Comparison of ENCODE assay signal across 1 cellular context in the genomic region with DNA sequence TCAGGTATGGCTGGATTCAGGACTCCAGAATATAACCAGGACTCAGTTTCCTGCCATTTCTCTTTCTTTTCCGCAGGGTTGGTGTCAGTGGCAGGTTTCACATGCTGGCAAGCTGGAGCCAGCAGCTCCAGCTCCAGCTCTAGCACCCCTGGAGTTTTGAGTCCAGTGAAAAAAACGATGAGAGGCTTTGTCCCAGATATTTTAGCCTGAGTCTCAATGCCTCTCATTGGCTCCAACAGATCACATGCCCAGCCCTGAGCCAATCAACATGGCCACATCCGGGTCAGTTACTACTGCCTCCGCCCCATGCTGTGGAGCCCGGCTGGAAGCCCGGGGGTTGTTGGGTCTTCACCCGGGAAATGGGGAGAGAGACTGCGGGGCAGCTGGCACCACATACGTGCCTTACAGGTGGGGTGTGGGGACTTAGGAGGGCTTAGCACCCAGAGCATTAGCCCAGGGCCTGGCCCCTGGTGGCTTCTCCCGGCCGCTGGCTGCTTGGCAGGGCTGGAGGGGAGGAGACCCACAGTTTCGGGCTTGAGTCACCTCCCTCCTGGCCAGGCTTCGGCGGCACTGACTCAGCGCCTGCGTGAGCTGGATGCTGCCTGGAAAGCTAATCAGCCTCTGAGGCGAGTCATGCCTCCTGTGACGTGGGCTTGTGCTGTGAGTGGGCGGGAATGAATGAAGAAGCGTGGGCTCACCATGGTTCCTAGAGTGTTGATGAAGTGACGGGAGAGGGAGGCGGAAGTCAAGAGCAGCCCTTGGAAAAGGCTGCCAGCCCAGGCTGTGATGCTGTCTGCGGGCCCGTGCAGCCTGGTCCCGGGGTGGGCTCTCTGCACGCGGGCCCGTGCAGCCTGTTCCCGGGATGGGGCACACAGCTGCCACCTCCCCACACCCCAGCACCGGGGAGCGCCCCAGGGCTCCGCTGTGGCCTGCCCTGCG.
TF ChIP-seq lines count a peak whose summit lies in the region.

No MANE protein-coding gene starts in this region.

TF ChIP-seq in HepG2, 621 proteins besides CTCF, POLR2A, EP300 and RAD21 (continued from another document and continues in another):
- TF ChIP-seq, protein P1, sequence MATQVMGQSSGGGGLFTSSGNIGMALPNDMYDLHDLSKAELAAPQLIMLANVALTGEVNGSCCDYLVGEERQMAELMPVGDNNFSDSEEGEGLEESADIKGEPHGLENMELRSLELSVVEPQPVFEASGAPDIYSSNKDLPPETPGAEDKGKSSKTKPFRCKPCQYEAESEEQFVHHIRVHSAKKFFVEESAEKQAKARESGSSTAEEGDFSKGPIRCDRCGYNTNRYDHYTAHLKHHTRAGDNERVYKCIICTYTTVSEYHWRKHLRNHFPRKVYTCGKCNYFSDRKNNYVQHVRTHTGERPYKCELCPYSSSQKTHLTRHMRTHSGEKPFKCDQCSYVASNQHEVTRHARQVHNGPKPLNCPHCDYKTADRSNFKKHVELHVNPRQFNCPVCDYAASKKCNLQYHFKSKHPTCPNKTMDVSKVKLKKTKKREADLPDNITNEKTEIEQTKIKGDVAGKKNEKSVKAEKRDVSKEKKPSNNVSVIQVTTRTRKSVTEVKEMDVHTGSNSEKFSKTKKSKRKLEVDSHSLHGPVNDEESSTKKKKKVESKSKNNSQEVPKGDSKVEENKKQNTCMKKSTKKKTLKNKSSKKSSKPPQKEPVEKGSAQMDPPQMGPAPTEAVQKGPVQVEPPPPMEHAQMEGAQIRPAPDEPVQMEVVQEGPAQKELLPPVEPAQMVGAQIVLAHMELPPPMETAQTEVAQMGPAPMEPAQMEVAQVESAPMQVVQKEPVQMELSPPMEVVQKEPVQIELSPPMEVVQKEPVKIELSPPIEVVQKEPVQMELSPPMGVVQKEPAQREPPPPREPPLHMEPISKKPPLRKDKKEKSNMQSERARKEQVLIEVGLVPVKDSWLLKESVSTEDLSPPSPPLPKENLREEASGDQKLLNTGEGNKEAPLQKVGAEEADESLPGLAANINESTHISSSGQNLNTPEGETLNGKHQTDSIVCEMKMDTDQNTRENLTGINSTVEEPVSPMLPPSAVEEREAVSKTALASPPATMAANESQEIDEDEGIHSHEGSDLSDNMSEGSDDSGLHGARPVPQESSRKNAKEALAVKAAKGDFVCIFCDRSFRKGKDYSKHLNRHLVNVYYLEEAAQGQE (IDR thresholded peaks at IDR 0.05; ENCODE audit: borderline replicate concordance in 1 of 2, low read depth in 1 of 2, low read length in 2 of 2) = peak in 1 of 2 experiments; percentile 44; a peak in 1 of 4 replicates
- TF ChIP-seq ZNF207 (IDR thresholded peaks at IDR 0.05; ENCODE audit: borderline replicate concordance) = no peak
- TF ChIP-seq, protein P2, sequence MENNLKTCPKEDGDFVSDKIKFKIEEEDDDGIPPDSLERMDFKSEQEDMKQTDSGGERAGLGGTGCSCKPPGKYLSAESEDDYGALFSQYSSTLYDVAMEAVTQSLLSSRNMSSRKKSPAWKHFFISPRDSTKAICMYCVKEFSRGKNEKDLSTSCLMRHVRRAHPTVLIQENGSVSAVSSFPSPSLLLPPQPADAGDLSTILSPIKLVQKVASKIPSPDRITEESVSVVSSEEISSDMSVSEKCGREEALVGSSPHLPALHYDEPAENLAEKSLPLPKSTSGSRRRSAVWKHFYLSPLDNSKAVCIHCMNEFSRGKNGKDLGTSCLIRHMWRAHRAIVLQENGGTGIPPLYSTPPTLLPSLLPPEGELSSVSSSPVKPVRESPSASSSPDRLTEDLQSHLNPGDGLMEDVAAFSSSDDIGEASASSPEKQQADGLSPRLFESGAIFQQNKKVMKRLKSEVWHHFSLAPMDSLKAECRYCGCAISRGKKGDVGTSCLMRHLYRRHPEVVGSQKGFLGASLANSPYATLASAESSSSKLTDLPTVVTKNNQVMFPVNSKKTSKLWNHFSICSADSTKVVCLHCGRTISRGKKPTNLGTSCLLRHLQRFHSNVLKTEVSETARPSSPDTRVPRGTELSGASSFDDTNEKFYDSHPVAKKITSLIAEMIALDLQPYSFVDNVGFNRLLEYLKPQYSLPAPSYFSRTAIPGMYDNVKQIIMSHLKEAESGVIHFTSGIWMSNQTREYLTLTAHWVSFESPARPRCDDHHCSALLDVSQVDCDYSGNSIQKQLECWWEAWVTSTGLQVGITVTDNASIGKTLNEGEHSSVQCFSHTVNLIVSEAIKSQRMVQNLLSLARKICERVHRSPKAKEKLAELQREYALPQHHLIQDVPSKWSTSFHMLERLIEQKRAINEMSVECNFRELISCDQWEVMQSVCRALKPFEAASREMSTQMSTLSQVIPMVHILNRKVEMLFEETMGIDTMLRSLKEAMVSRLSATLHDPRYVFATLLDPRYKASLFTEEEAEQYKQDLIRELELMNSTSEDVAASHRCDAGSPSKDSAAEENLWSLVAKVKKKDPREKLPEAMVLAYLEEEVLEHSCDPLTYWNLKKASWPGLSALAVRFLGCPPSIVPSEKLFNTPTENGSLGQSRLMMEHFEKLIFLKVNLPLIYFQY (CRISPR knock-in tag; IDR thresholded peaks at IDR 0.05; ENCODE audit: borderline replicate concordance) = peak; percentile 73; the same call in 1 of the 2 replicates
- TF ChIP-seq ZNF790 (CRISPR knock-in tag; IDR thresholded peaks at IDR 0.05; ENCODE audit: borderline replicate concordance) = peak; percentile 37; the same call in 1 of the 2 replicates
- TF ChIP-seq WIZ (CRISPR knock-in tag; IDR thresholded peaks at IDR 0.05) = 0 out of 2 replicates have a peak, but pooled peaks have one; percentile 40
- TF ChIP-seq RFX3 (CRISPR knock-in tag; IDR thresholded peaks at IDR 0.05) = no peak
- 0 out of 2 replicates have a peak, but pooled peaks have one; percentile 39 for TF ChIP-seq GATAD2A (CRISPR knock-in tag; IDR thresholded peaks at IDR 0.05)
- peak; percentile 82; the same call in 1 of the 2 replicates for TF ChIP-seq KDM2A (CRISPR knock-in tag; IDR thresholded peaks at IDR 0.05; ENCODE audit: borderline replicate concordance, low read depth)
- no peak for TF ChIP-seq GPN1 (CRISPR knock-in tag; IDR thresholded peaks at IDR 0.05; ENCODE audit: borderline replicate concordance)
- peak; percentile 61; the same call in 1 of the 2 replicates for TF ChIP-seq TMF1 (CRISPR knock-in tag; IDR thresholded peaks at IDR 0.05; ENCODE audit: low read depth)
- TF ChIP-seq, protein P3, sequence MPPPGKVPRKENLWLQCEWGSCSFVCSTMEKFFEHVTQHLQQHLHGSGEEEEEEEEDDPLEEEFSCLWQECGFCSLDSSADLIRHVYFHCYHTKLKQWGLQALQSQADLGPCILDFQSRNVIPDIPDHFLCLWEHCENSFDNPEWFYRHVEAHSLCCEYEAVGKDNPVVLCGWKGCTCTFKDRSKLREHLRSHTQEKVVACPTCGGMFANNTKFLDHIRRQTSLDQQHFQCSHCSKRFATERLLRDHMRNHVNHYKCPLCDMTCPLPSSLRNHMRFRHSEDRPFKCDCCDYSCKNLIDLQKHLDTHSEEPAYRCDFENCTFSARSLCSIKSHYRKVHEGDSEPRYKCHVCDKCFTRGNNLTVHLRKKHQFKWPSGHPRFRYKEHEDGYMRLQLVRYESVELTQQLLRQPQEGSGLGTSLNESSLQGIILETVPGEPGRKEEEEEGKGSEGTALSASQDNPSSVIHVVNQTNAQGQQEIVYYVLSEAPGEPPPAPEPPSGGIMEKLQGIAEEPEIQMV (CRISPR knock-in tag; IDR thresholded peaks at IDR 0.05; ENCODE audit: low read depth) = peak; percentile 72; the same call in 1 of the 2 replicates
- no peak; the same call in 1 of the 2 replicates for TF ChIP-seq IRF2 (CRISPR knock-in tag; IDR thresholded peaks at IDR 0.05)
- TF ChIP-seq ZBTB1 (CRISPR knock-in tag; IDR thresholded peaks at IDR 0.05; ENCODE audit: borderline replicate concordance) = no peak; the same call in 1 of the 2 replicates
- peak; percentile 70; the same call in 1 of the 2 replicates for TF ChIP-seq HDAC2 (CRISPR knock-in tag; IDR thresholded peaks at IDR 0.05)
- peak; percentile 49; the same call in 1 of the 2 replicates for TF ChIP-seq ZNF891 (CRISPR knock-in tag; IDR thresholded peaks at IDR 0.05)
- no peak for TF ChIP-seq NPAS2 (CRISPR knock-in tag; IDR thresholded peaks at IDR 0.05; ENCODE audit: borderline replicate concordance)
- TF ChIP-seq ZNF737 (CRISPR knock-in tag; IDR thresholded peaks at IDR 0.05; ENCODE audit: borderline replicate concordance) = no peak
- peak; percentile 53 for TF ChIP-seq BRCA1 (CRISPR knock-in tag; IDR thresholded peaks at IDR 0.05)
- no peak; the same call in 1 of the 2 replicates for TF ChIP-seq ZNF780A (CRISPR knock-in tag; IDR thresholded peaks at IDR 0.05)
- TF ChIP-seq, protein P4, sequence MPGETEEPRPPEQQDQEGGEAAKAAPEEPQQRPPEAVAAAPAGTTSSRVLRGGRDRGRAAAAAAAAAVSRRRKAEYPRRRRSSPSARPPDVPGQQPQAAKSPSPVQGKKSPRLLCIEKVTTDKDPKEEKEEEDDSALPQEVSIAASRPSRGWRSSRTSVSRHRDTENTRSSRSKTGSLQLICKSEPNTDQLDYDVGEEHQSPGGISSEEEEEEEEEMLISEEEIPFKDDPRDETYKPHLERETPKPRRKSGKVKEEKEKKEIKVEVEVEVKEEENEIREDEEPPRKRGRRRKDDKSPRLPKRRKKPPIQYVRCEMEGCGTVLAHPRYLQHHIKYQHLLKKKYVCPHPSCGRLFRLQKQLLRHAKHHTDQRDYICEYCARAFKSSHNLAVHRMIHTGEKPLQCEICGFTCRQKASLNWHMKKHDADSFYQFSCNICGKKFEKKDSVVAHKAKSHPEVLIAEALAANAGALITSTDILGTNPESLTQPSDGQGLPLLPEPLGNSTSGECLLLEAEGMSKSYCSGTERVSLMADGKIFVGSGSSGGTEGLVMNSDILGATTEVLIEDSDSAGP (CRISPR knock-in tag; IDR thresholded peaks at IDR 0.05; ENCODE audit: borderline replicate concordance) = peak; percentile 82; the same call in 1 of the 2 replicates
- TF ChIP-seq, protein P5, sequence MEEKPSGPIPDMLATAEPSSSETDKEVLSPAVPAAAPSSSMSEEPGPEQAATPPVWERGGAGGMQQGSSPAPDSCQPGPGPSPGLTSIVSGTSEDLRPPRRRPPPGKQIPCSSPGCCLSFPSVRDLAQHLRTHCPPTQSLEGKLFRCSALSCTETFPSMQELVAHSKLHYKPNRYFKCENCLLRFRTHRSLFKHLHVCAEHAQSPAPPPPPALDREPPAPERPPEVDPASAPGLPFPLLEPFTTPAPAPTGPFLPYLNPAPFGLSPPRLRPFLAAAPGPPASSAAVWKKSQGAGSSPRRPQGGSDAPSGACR (CRISPR knock-in tag; IDR thresholded peaks at IDR 0.05) = no peak
- TF ChIP-seq, protein P6, sequence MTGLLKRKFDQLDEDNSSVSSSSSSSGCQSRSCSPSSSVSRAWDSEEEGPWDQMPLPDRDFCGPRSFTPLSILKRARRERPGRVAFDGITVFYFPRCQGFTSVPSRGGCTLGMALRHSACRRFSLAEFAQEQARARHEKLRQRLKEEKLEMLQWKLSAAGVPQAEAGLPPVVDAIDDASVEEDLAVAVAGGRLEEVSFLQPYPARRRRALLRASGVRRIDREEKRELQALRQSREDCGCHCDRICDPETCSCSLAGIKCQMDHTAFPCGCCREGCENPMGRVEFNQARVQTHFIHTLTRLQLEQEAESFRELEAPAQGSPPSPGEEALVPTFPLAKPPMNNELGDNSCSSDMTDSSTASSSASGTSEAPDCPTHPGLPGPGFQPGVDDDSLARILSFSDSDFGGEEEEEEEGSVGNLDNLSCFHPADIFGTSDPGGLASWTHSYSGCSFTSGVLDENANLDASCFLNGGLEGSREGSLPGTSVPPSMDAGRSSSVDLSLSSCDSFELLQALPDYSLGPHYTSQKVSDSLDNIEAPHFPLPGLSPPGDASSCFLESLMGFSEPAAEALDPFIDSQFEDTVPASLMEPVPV (CRISPR knock-in tag; IDR thresholded peaks at IDR 0.05) = peak; percentile 90
- no peak for TF ChIP-seq ZNF496 (CRISPR knock-in tag; IDR thresholded peaks at IDR 0.05; ENCODE audit: insufficient replicate concordance)
- TF ChIP-seq MTA3 (CRISPR knock-in tag; IDR thresholded peaks at IDR 0.05) = no peak
- peak; percentile 22; the same call in 1 of the 2 replicates for TF ChIP-seq ZNF768 (CRISPR knock-in tag; IDR thresholded peaks at IDR 0.05)
- peak; percentile 77; the same call in 1 of the 2 replicates for TF ChIP-seq ZNF224 (CRISPR knock-in tag; IDR thresholded peaks at IDR 0.05)
- TF ChIP-seq CBX5 (CRISPR knock-in tag; IDR thresholded peaks at IDR 0.05; ENCODE audit: borderline replicate concordance) = peak; percentile 39; the same call in 1 of the 2 replicates
- TF ChIP-seq SETDB1 (CRISPR knock-in tag; IDR thresholded peaks at IDR 0.05; ENCODE audit: borderline replicate concordance) = no peak
- TF ChIP-seq ARNTL (CRISPR knock-in tag; IDR thresholded peaks at IDR 0.05) = peak; percentile 72
- TF ChIP-seq ZNF160 (CRISPR knock-in tag; IDR thresholded peaks at IDR 0.05) = peak; percentile 64; the same call in 1 of the 2 replicates
- no peak for TF ChIP-seq HMGA1 (CRISPR knock-in tag; conservative IDR thresholded peaks at IDR 0.05)
- TF ChIP-seq, protein P7, sequence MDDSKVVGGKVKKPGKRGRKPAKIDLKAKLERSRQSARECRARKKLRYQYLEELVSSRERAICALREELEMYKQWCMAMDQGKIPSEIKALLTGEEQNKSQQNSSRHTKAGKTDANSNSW (CRISPR knock-in tag; IDR thresholded peaks at IDR 0.05; ENCODE audit: borderline replicate concordance) = no peak
- TF ChIP-seq SRF (IDR thresholded peaks at IDR 0.05; ENCODE audit: low read depth, low read length) = no peak
- TF ChIP-seq, protein P8, sequence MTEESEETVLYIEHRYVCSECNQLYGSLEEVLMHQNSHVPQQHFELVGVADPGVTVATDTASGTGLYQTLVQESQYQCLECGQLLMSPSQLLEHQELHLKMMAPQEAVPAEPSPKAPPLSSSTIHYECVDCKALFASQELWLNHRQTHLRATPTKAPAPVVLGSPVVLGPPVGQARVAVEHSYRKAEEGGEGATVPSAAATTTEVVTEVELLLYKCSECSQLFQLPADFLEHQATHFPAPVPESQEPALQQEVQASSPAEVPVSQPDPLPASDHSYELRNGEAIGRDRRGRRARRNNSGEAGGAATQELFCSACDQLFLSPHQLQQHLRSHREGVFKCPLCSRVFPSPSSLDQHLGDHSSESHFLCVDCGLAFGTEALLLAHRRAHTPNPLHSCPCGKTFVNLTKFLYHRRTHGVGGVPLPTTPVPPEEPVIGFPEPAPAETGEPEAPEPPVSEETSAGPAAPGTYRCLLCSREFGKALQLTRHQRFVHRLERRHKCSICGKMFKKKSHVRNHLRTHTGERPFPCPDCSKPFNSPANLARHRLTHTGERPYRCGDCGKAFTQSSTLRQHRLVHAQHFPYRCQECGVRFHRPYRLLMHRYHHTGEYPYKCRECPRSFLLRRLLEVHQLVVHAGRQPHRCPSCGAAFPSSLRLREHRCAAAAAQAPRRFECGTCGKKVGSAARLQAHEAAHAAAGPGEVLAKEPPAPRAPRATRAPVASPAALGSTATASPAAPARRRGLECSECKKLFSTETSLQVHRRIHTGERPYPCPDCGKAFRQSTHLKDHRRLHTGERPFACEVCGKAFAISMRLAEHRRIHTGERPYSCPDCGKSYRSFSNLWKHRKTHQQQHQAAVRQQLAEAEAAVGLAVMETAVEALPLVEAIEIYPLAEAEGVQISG (CRISPR knock-in tag; IDR thresholded peaks at IDR 0.05) = 0 out of 2 replicates have a peak, but pooled peaks have one; percentile 63
- no peak; the same call in none of the 2 replicates for TF ChIP-seq FOXA3 (CRISPR knock-in tag; IDR thresholded peaks at IDR 0.05)
- no peak for TF ChIP-seq ATM (IDR thresholded peaks at IDR 0.05; ENCODE audit: borderline replicate concordance)
- TF ChIP-seq, protein P9, sequence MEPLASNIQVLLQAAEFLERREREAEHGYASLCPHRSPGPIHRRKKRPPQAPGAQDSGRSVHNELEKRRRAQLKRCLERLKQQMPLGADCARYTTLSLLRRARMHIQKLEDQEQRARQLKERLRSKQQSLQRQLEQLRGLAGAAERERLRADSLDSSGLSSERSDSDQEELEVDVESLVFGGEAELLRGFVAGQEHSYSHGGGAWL (CRISPR knock-in tag; IDR thresholded peaks at IDR 0.05) = peak; percentile 69
